Comparison of ENCODE assay signal across 10 cellular contexts in genomic region chr4:1644906-1645657, GRCh38. TPM values are rescaled to one million over a fixed set of nuclear protein-coding genes. Genes with fewer than 3 reads are reported as not detected.
DNase-seq lines count a peak whose midpoint lies in the region; ATAC-seq, FAIRE-seq and TF ChIP-seq lines count a peak whose summit lies in the region.
"Had no signal": no experiment of that assay in that cellular context is flagged by ENCODE, and none has a peak within 500 bp of the region (broad histone marks: within the 10 kb centered on the region; RNA-seq: fewer than 3 reads in every experiment).

No MANE protein-coding gene starts in this region.

- TF ChIP-seq EP300 in A549 (IDR thresholded peaks at IDR 0.05): no peak

- H3K4me1 Mint-ChIP-seq in natural killer cell treated with Interleukin-12 subunit alpha and Interleukin-12 subunit beta and Interleukin-15 and Interleukin-18, amount 100 ng/mL, for 72 hours (ENCODE audit: low read depth in 2 of 2): peaks cover 0 to 4% of the 10 kb centered on the region in 2 donors

- TF ChIP-seq POLR2A in A549 (IDR thresholded peaks at IDR 0.05; ENCODE audit: low read length): no peak

- H3K36me3 ChIP-seq in muscle layer of duodenum (ENCODE audit: control insufficient read depth in 1 of 2, insufficient read depth in 2 of 2, low read length in 2 of 2): no peaks in the 10 kb centered on the region

- DNase-seq in A549 (ENCODE audit: low read depth in 1 of 2, low spot score in 1 of 2): no peak
- DNase-seq in NCI-H526 treated with DMSO at 0.1 percent for 48 hours (lab: John Stamatoyannopoulos, UW): peak; percentile 40
- peak; percentile 36 for DNase-seq in fibroblast of pulmonary artery (ENCODE audit: low read depth)
- no peak for DNase-seq in RPMI8226
- no peak for DNase-seq in natural killer cell treated with Interleukin-12 subunit alpha and Interleukin-12 subunit beta and Interleukin-15 and Interleukin-18, amount 100 ng/mL, for 72 hours (ENCODE audit: low spot score)
- no peak for DNase-seq in stimulated activated CD4-positive, alpha-beta T cell treated with anti-CD3 and anti-CD28 coated beads, Interleukin-2, amount 100 ng/mL, for 24 hours

- no peak overlapping the region for H3K4me3 ChIP-seq in A549
- H3K4me3 ChIP-seq in fibroblast of pulmonary artery (replicated peaks; ENCODE audit: low read depth, low read length): no peak overlapping the region
- peak overlapping the region; percentile 13 to 30 for H3K4me3 ChIP-seq in muscle layer of duodenum (ENCODE audit: low read depth in 1 of 2, low read length in 2 of 2)

- no peaks in the 10 kb centered on the region for H3K27me3 ChIP-seq in muscle layer of duodenum (ENCODE audit: low read depth, low read length)

- TF ChIP-seq CTCF in A549 (IDR thresholded peaks at IDR 0.05) (no peak), fibroblast of pulmonary artery (IDR thresholded peaks at IDR 0.05; ENCODE audit: low read length, missing control alignments) (no peak)

- no peak overlapping the region for H3K27ac Mint-ChIP-seq in natural killer cell treated with Interleukin-12 subunit alpha and Interleukin-12 subunit beta and Interleukin-15 and Interleukin-18, amount 100 ng/mL, for 72 hours
- H3K27ac Mint-ChIP-seq: activated naive CD4-positive, alpha-beta T cell treated with anti-CD3 and anti-CD28 coated beads, Interleukin-2, amount 50 U/mL, for 72 hours had no signal

- no peaks in the 10 kb centered on the region for H3K36me3 Mint-ChIP-seq in natural killer cell treated with Interleukin-12 subunit alpha and Interleukin-12 subunit beta and Interleukin-15 and Interleukin-18, amount 100 ng/mL, for 72 hours
- H3K36me3 Mint-ChIP-seq: activated naive CD4-positive, alpha-beta T cell treated with anti-CD3 and anti-CD28 coated beads, Interleukin-2, amount 50 U/mL, for 72 hours had no signal

- H3K4me1 ChIP-seq in A549 (no peaks in the 10 kb centered on the region), muscle layer of duodenum (ENCODE audit: control insufficient read depth in 1 of 2, insufficient read depth in 2 of 2, low read length in 2 of 2) (peaks cover 0 to 17% of the 10 kb centered on the region in 2 donors)

- H3K9me3 ChIP-seq in A549 (no peaks in the 10 kb centered on the region), muscle layer of duodenum (ENCODE audit: control insufficient read depth in 1 of 2, low read length in 2 of 2) (no peaks in the 10 kb centered on the region)

- CTCF ChIA-PET in A549 (lab: Yijun Ruan, JAX): interaction anchor here (0.9 kb wide), 1 partner anchor 15 kb away, joined by 3 read pairs; no protein-coding TSS in a partner anchor

- WGBS in A549 (ENCODE audit: missing lambda C conversion rate): 58% methylated on average over 11 of the region's 20 CpGs

- H3K9me3 Mint-ChIP-seq in natural killer cell treated with Interleukin-12 subunit alpha and Interleukin-12 subunit beta and Interleukin-15 and Interleukin-18, amount 100 ng/mL, for 72 hours: no peaks in the 10 kb centered on the region
- H3K9me3 Mint-ChIP-seq: activated naive CD4-positive, alpha-beta T cell treated with anti-CD3 and anti-CD28 coated beads, Interleukin-2, amount 50 U/mL, for 72 hours had no signal

- H3K4me3 Mint-ChIP-seq in natural killer cell treated with Interleukin-12 subunit alpha and Interleukin-12 subunit beta and Interleukin-15 and Interleukin-18, amount 100 ng/mL, for 72 hours: no peak overlapping the region

- FAIRE-seq in A549 (lab: Jason Lieb, UNC): no peak

- TF ChIP-seq RAD21 in A549 (conservative IDR thresholded peaks at IDR 0.05 in 1 of 2, IDR thresholded peaks at IDR 0.05 in 1 of 2): no peak

- peak; percentile 51; a peak in 3 of 6 replicates for ATAC-seq in A549
- no peak for ATAC-seq in natural killer cell treated with Interleukin-12 subunit alpha and Interleukin-12 subunit beta and Interleukin-15 and Interleukin-18, amount 100 ng/mL, for 72 hours
- no peak for ATAC-seq in GM19351 (IDR thresholded peaks at IDR 0.05; ENCODE audit: unreplicated experiment)
- ATAC-seq: activated naive CD4-positive, alpha-beta T cell treated with anti-CD3 and anti-CD28 coated beads, Interleukin-2, amount 50 U/mL, for 72 hours had no signal

- no peaks in the 10 kb centered on the region for H3K27me3 Mint-ChIP-seq in natural killer cell treated with Interleukin-12 subunit alpha and Interleukin-12 subunit beta and Interleukin-15 and Interleukin-18, amount 100 ng/mL, for 72 hours

- no peak overlapping the region for H3K4me2 ChIP-seq in A549

- POLR2A ChIA-PET in A549 (lab: Yijun Ruan, JAX): no interaction called here

- no peak overlapping the region for H3K27ac ChIP-seq in A549
- no peak overlapping the region for H3K27ac ChIP-seq in muscle layer of duodenum (ENCODE audit: low read length)
- H3K27ac ChIP-seq: C4-2B had no signal

TF ChIP-seq in A549, 52 proteins besides CTCF, POLR2A, EP300 and RAD21:
- TF ChIP-seq HOXB13 (CRISPR knock-in tag; IDR thresholded peaks at IDR 0.05; ENCODE audit: low read depth): no peak
- no peak for TF ChIP-seq EHF (CRISPR knock-in tag; IDR thresholded peaks at IDR 0.05)
- TF ChIP-seq MAFK (IDR thresholded peaks at IDR 0.05; ENCODE audit: partially characterized antibody): no peak

RNA-seq across cellular contexts. Expression of gene FAM53A, which starts 39.0 kb away (rescaled TPM):
- polyA plus RNA-seq in A549 (2011; rRNA removed) (0.74 and 1.2 TPM in 2 replicates), A549 (2017; fragmentation: RNase III; extraction: RNeasy Plus Mini Kit Qiagen cat#74134 plus additional on column Dnase treatment) (0.56 to 1.1 TPM (median 0.87 TPM) in 3 replicates)
- polyA plus RNA-seq in A549 (2012; cell fraction: cytosol; rRNA removed): 0.86 and 1.1 TPM in 2 replicates
- 3.6 and 3.7 TPM in 2 replicates for polyA plus RNA-seq in A549 (2012; cell fraction: nucleus; rRNA removed)
- 2.1 and 2.3 TPM in 2 replicates for polyA minus RNA-seq in A549 (2011; rRNA and poly(A)+ RNA removed)
- total RNA-seq in natural killer cell treated with Interleukin-12 subunit alpha and Interleukin-12 subunit beta and Interleukin-15 and Interleukin-18, amount 100 ng/mL, for 72 hours: 1 to 10 TPM in 1 of 2 donors, under 1 TPM in 1; 0.78 to 6.2 TPM

Comparison
In these comparisons a context has a peak if more than half of its experiments do, and no peak if none do; other contexts are left out.
1. ATAC-seq: peak in A549 (2 of 2); none in natural killer cell treated with Interleukin-12 subunit alpha and Interleukin-12 subunit beta and Interleukin-15 and Interleukin-18, amount 100 ng/mL, for 72 hours (0 of 2) and GM19351 (single experiment).
2. DNase-seq: peak in NCI-H526 treated with DMSO at 0.1 percent for 48 hours (single experiment) and fibroblast of pulmonary artery (single experiment); none in A549 (0 of 2), RPMI8226 (single experiment), natural killer cell treated with Interleukin-12 subunit alpha and Interleukin-12 subunit beta and Interleukin-15 and Interleukin-18, amount 100 ng/mL, for 72 hours (single experiment) and stimulated activated CD4-positive, alpha-beta T cell treated with anti-CD3 and anti-CD28 coated beads, Interleukin-2, amount 100 ng/mL, for 24 hours (0 of 2).
3. H3K4me3 ChIP-seq: peak in muscle layer of duodenum (2 of 2); none in A549 (single experiment) and fibroblast of pulmonary artery (single experiment).